1 cellular context compared by ENCODE assay signal in genomic region chr13:109271555-109271954, GRCh38.
TF ChIP-seq lines count a peak whose summit lies in the region.

No MANE protein-coding gene starts in this region.

TF ChIP-seq in WTC11, 78 proteins besides CTCF, POLR2A, EP300 and RAD21 (continued from another document):
- TF ChIP-seq ARID4B (CRISPR knock-in tag; IDR thresholded peaks at IDR 0.05; ENCODE audit: borderline replicate concordance) (no peak), CDX4 (CRISPR knock-in tag; IDR thresholded peaks at IDR 0.05; ENCODE audit: borderline replicate concordance) (no peak), SOX15 (CRISPR knock-in tag; IDR thresholded peaks at IDR 0.05) (no peak), TP53 (CRISPR knock-in tag; IDR thresholded peaks at IDR 0.05) (no peak), JAZF1 (CRISPR knock-in tag; IDR thresholded peaks at IDR 0.05) (no peak), ZNF121 (CRISPR knock-in tag; IDR thresholded peaks at IDR 0.05) (no peak)
- TF ChIP-seq, protein P1, sequence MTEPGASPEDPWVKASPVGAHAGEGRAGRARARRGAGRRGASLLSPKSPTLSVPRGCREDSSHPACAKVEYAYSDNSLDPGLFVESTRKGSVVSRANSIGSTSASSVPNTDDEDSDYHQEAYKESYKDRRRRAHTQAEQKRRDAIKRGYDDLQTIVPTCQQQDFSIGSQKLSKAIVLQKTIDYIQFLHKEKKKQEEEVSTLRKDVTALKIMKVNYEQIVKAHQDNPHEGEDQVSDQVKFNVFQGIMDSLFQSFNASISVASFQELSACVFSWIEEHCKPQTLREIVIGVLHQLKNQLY (CRISPR knock-in tag; IDR thresholded peaks at IDR 0.05): no peak
